8 cellular contexts compared by ENCODE assay signal in genomic region chr7:101169838-101170531, GRCh38. TPM values are rescaled to one million over a fixed set of nuclear protein-coding genes. Genes with fewer than 3 reads are reported as not detected.
DNase-seq lines count a peak whose midpoint lies in the region; ATAC-seq and TF ChIP-seq lines count a peak whose summit lies in the region.

No MANE protein-coding gene starts in this region.

- H3K36me3 ChIP-seq in lung (ENCODE audit: control insufficient read depth in 2 of 2, insufficient read depth in 2 of 2, low read length in 2 of 2): no peaks in the 10 kb centered on the region

- H3K27ac Mint-ChIP-seq in activated CD4-positive, alpha-beta memory T cell treated with anti-CD3 and anti-CD28 coated beads for 36 hours: no peak overlapping the region

- H3K36me3 Mint-ChIP-seq in activated CD4-positive, alpha-beta memory T cell treated with anti-CD3 and anti-CD28 coated beads for 36 hours: no peaks in the 10 kb centered on the region

- WGBS in lung, 2 donors: 2 to 4% methylated on average over 28 to 32 of the region's 32 CpGs

- peak; percentile 95 for TF ChIP-seq CTCF in AG04450 (IDR thresholded peaks at IDR 0.05; ENCODE audit: low read depth, low read length)
- peak; percentile 46 to 89 (median 80) for TF ChIP-seq CTCF in dorsolateral prefrontal cortex (IDR thresholded peaks at IDR 0.05 in 54 of 56, conservative IDR thresholded peaks at IDR 0.05 in 2 of 56; ENCODE audit: low read depth in 1 of 56, partially characterized antibody in 56 of 56)
- TF ChIP-seq CTCF in lung (IDR thresholded peaks at IDR 0.05; ENCODE audit: control extremely low read depth, extremely low read depth): peak; percentile 52

- H3K4me1 Mint-ChIP-seq in activated CD4-positive, alpha-beta memory T cell treated with anti-CD3 and anti-CD28 coated beads for 36 hours (ENCODE audit: low read depth): peaks cover 77% of the 10 kb centered on the region

- CTCF ChIA-PET in AG04450 (lab: Charles Lee): interaction anchor here (0.6 to 3.0 kb wide), 9 partner anchors 9 to 48 kb away, joined by 3 to 21 read pairs (median 3); partner anchors contain the start of genes PLOD3 and ZNHIT1
- CTCF ChIA-PET in activated CD4-positive, alpha-beta memory T cell treated with anti-CD3 and anti-CD28 coated beads for 36 hours (lab: Charles Lee): interaction anchor here (1.0 to 2.8 kb wide), 6 partner anchors 22 to 275 kb away, joined by 3 to 24 read pairs (median 4); partner anchors contain the start of genes ACHE and MOGAT3

- H3K27me3 Mint-ChIP-seq in activated CD4-positive, alpha-beta memory T cell treated with anti-CD3 and anti-CD28 coated beads for 36 hours: peaks cover 80% of the 10 kb centered on the region

- H3K27ac ChIP-seq in AG04450 (ENCODE audit: low read depth, low read length): no peak overlapping the region
- peak overlapping the region in 7 of 59 donors; percentile 19 to 65 (median 35) for H3K27ac ChIP-seq in dorsolateral prefrontal cortex
- no peak overlapping the region for H3K27ac ChIP-seq in lung (ENCODE audit: low read depth in 1 of 2, low read length in 1 of 2)

- POLR2A ChIA-PET in AG04450 (lab: Yijun Ruan, JAX): no interaction called here
- POLR2A ChIA-PET in activated CD4-positive, alpha-beta memory T cell treated with anti-CD3 and anti-CD28 coated beads for 36 hours (lab: Charles Lee): no interaction called here

- DNase-seq in AG04450 (ENCODE audit: low read depth, low spot score) (no peak), NCI-H69 (lab: John Stamatoyannopoulos, UW) (peak; percentile 74), dorsolateral prefrontal cortex (peak in 9 of 10 donors; percentile 60 to 85 (median 75)), lung (ENCODE audit: low spot score) (peak; percentile 68)
- DNase-seq in activated CD4-positive, alpha-beta memory T cell treated with anti-CD3 and anti-CD28 coated beads for 36 hours: peak; percentile 87
- peak; percentile 65 to 71 for DNase-seq in stimulated activated CD8-positive, alpha-beta memory T cell treated with anti-CD3 and anti-CD28 coated beads, Interleukin-15, amount 100 ng/mL, for 48 hours (ENCODE audit: low read depth in 2 of 2)

- peak overlapping the region; percentile 14 for H3K4me3 Mint-ChIP-seq in activated CD4-positive, alpha-beta memory T cell treated with anti-CD3 and anti-CD28 coated beads for 36 hours

- H3K9me3 ChIP-seq in AG04450 (ENCODE audit: control insufficient read depth, insufficient read depth, low read length) (peaks cover 2% of the 10 kb centered on the region; the same call in 1 of the 2 replicates), lung (ENCODE audit: control insufficient read depth in 2 of 2, insufficient read depth in 1 of 2, low read length in 1 of 2) (peaks cover 0 to 18% of the 10 kb centered on the region in 2 donors)

- ATAC-seq in GM21528 (IDR thresholded peaks at IDR 0.05; ENCODE audit: low FRiP score, unreplicated experiment) (peak; percentile 45), lung (ENCODE audit: insufficient read depth, low FRiP score) (no peak), HG02884 (IDR thresholded peaks at IDR 0.05; ENCODE audit: unreplicated experiment) (no peak)

- intact Hi-C loops in activated CD4-positive, alpha-beta memory T cell treated with anti-CD3 and anti-CD28 coated beads for 36 hours (cut with micrococcal nuclease): loop anchor here (2.0 to 5.0 kb wide), 2 partner anchors 25 to 283 kb away; partner anchors contain the start of gene UFSP1
- intact Hi-C loops in dorsolateral prefrontal cortex (cut with DNase I): loop anchor here (5.0 to 10.0 kb wide), 2 partner anchors 47 to 275 kb away; partner anchors contain the start of genes ACHE (in 1 of the 2), PLOD3 (in 1 of the 2) and ZNHIT1 (in 1 of the 2)

- H3K9me3 Mint-ChIP-seq in activated CD4-positive, alpha-beta memory T cell treated with anti-CD3 and anti-CD28 coated beads for 36 hours: no peaks in the 10 kb centered on the region

- H3K4me1 ChIP-seq in lung (ENCODE audit: control insufficient read depth in 2 of 2, insufficient read depth in 2 of 2, low read length in 2 of 2): peaks cover 4 to 27% of the 10 kb centered on the region in 2 donors

- peak overlapping the region; percentile 50 for H3K4me3 ChIP-seq in AG04450 (ENCODE audit: low read depth, low read length)
- peak overlapping the region in 28 of 59 donors; percentile 8 to 51 (median 30) for H3K4me3 ChIP-seq in dorsolateral prefrontal cortex
- no peak overlapping the region for H3K4me3 ChIP-seq in lung

- peaks cover 44% of the 10 kb centered on the region for H3K27me3 ChIP-seq in AG04450 (ENCODE audit: control insufficient read depth, insufficient read depth, low read length)
- peaks cover 0 to 99% (median 87%) of the 10 kb centered on the region in 45 donors for H3K27me3 ChIP-seq in dorsolateral prefrontal cortex
- peaks cover 16% of the 10 kb centered on the region for H3K27me3 ChIP-seq in lung (ENCODE audit: control insufficient read depth, insufficient read depth)

RNA-seq across cellular contexts. Expression of gene VGF, which starts 4.6 kb away (rescaled TPM):
- polyA plus RNA-seq in AG04450 (2011; rRNA removed) (0.16 and 0.38 TPM in 2 replicates), lung (under 1 TPM; 0.08 to 0.29 TPM)
- 0.13 and 0.28 TPM in 2 replicates for polyA minus RNA-seq in AG04450 (2011; rRNA and poly(A)+ RNA removed)
- not detected for total RNA-seq in activated CD4-positive, alpha-beta memory T cell treated with anti-CD3 and anti-CD28 coated beads for 36 hours
- total RNA-seq in dorsolateral prefrontal cortex (100 to 1,000 TPM in 22 of 120 experiments, 10 to 100 TPM in 93, 1 to 10 TPM in 5; 5.8 to 171 (median 31.4) TPM), lung (1 to 10 TPM in 1 of 2 donors, under 1 TPM in 1; 0.55 to 1.4 TPM)

RNA-seq across cellular contexts. Expression of gene NAT16, which starts 10.1 kb away (rescaled TPM):
- polyA plus RNA-seq in AG04450 (2011; rRNA removed) (0.02 and 0.05 TPM in 2 replicates), lung (under 1 TPM in 1 of 2 donors, not detected in 1; 0.01 TPM)
- polyA minus RNA-seq in AG04450 (2011; rRNA and poly(A)+ RNA removed): not detected in 2 replicates
- not detected for total RNA-seq in activated CD4-positive, alpha-beta memory T cell treated with anti-CD3 and anti-CD28 coated beads for 36 hours
- total RNA-seq in dorsolateral prefrontal cortex (1 to 10 TPM in 61 of 120 experiments, under 1 TPM in 53, not detected in 6; 0.23 to 5.3 (median 1.1) TPM), lung (not detected)

RNA-seq across cellular contexts. Expression of gene AP1S1, which starts 15.7 kb away (rescaled TPM):
- polyA plus RNA-seq in AG04450 (2011; rRNA removed) (197 and 227 TPM in 2 replicates), lung (10 to 100 TPM; 54.9 to 66.9 TPM)
- 93.2 and 93.4 TPM in 2 replicates for polyA minus RNA-seq in AG04450 (2011; rRNA and poly(A)+ RNA removed)
- 10 to 100 TPM; 41.1 to 44.7 TPM for total RNA-seq in activated CD4-positive, alpha-beta memory T cell treated with anti-CD3 and anti-CD28 coated beads for 36 hours
- total RNA-seq in dorsolateral prefrontal cortex (100 to 1,000 TPM in 60 of 120 experiments, 10 to 100 TPM in 60; 39.7 to 176 (median 100.0) TPM), lung (10 to 100 TPM; 42.7 to 74.7 TPM)

RNA-seq across cellular contexts. Expression of gene MOGAT3, which starts 30.9 kb away (rescaled TPM):
- not detected in 2 replicates for polyA plus RNA-seq in AG04450 (2011; rRNA removed)
- polyA minus RNA-seq in AG04450 (2011; rRNA and poly(A)+ RNA removed): not detected in 2 replicates
- not detected for total RNA-seq in activated CD4-positive, alpha-beta memory T cell treated with anti-CD3 and anti-CD28 coated beads for 36 hours
- total RNA-seq in dorsolateral prefrontal cortex: under 1 TPM in 3 of 120 experiments, not detected in 117; 0.25 to 0.69 (median 0.51) TPM
- total RNA-seq in lung: not detected
- polyA plus RNA-seq in lung: not detected

RNA-seq across cellular contexts. Expression of gene SERPINE1, which starts 43.1 kb away (rescaled TPM):
- polyA plus RNA-seq in AG04450 (2011; rRNA removed): 356 and 417 TPM in 2 replicates
- 363 and 484 TPM in 2 replicates for polyA minus RNA-seq in AG04450 (2011; rRNA and poly(A)+ RNA removed)
- under 1 TPM in 1 of 2 experiments, not detected in 1; 0.12 TPM for total RNA-seq in activated CD4-positive, alpha-beta memory T cell treated with anti-CD3 and anti-CD28 coated beads for 36 hours
- total RNA-seq in dorsolateral prefrontal cortex: 10 to 100 TPM in 4 of 120 experiments, 1 to 10 TPM in 94, under 1 TPM in 22; 0.31 to 13.4 (median 2.0) TPM
- total RNA-seq in lung: 10 to 100 TPM; 18.6 to 55.4 TPM
- polyA plus RNA-seq in lung: 100 to 1,000 TPM in 1 of 2 donors, 10 to 100 TPM in 1; 12.4 to 436 TPM
